Comparison of ENCODE assay signal across 17 cellular contexts in genomic region chr21:37737497-37737896, GRCh38.
DNase-seq lines count a peak whose midpoint lies in the region; ATAC-seq and TF ChIP-seq lines count a peak whose summit lies in the region.
"Had no signal": no experiment of that assay in that cellular context is flagged by ENCODE, and none has a peak within 500 bp of the region (broad histone marks: within the 10 kb centered on the region; RNA-seq: fewer than 3 reads in every experiment).

No MANE protein-coding gene starts in this region.

- TF ChIP-seq CTCF in HEK293 (tag by site-specific recombination; IDR thresholded peaks at IDR 0.05) (no peak), ascending aorta (IDR thresholded peaks at IDR 0.05) (no peak), thoracic aorta (IDR thresholded peaks at IDR 0.05) (no peak)

- H3K4me1 ChIP-seq in HEK293 (ENCODE audit: control insufficient read depth, insufficient read depth, low read length), result peaks cover 2% of the 10 kb centered on the region; the same call in 1 of the 2 replicates
- peaks cover 8 to 16% of the 10 kb centered on the region in 2 donors for H3K4me1 ChIP-seq in ascending aorta
- peaks cover under 1% of the 10 kb centered on the region for H3K4me1 ChIP-seq in right cardiac atrium (ENCODE audit: control insufficient read depth, insufficient read depth, low read length)
- peaks cover 12 to 36% of the 10 kb centered on the region in 2 donors for H3K4me1 ChIP-seq in thoracic aorta (ENCODE audit: control insufficient read depth in 1 of 2, low read depth in 2 of 2)
- H3K4me1 ChIP-seq: HAP-1 had no signal

- POLR2A ChIA-PET in HEK293 (lab: Yijun Ruan, JAX), result no interaction called here

- DNase-seq in ascending aorta (ENCODE audit: low spot score in 2 of 2), result no peak
- DNase-seq in right cardiac atrium, result no peak
- DNase-seq in thoracic aorta (ENCODE audit: low spot score), result no peak
- no peak for DNase-seq in NCI-H128 (lab: John Stamatoyannopoulos, UW; ENCODE audit: unreplicated experiment)
- no peak for DNase-seq in activated T-cell treated with anti-CD3 and anti-CD28 coated beads for 4 hours
- DNase-seq: ACHN; AML-193; Calu3; CD4-positive, alpha-beta T cell; DMS53; NCI-H1436 treated with DMSO at 0.1 percent for 48 hours; NCI-H2081; NCI-H748 treated with DMSO at 0.1 percent for 48 hours had no signal

- H3K27ac ChIP-seq in HEK293 (ENCODE audit: extremely low read depth, low read depth, low read length), result no peak overlapping the region
- H3K27ac ChIP-seq in ascending aorta, result peak overlapping the region; percentile 42 to 75
- no peak overlapping the region for H3K27ac ChIP-seq in right cardiac atrium (ENCODE audit: low read length)
- peak overlapping the region; percentile 41 to 72 for H3K27ac ChIP-seq in thoracic aorta

- H3K27me3 ChIP-seq in ascending aorta (no peaks in the 10 kb centered on the region), right cardiac atrium (ENCODE audit: control insufficient read depth, insufficient read depth) (no peaks in the 10 kb centered on the region), thoracic aorta (replicated peaks; ENCODE audit: insufficient read depth) (no peaks in the 10 kb centered on the region)

- peak; percentile 53 to 73 for ATAC-seq in right cardiac atrium
- ATAC-seq in thoracic aorta (ENCODE audit: insufficient number of reproducible peaks, low FRiP score, low read depth), result peak; percentile 74
- no peak for ATAC-seq in GM21717 (IDR thresholded peaks at IDR 0.05; ENCODE audit: unreplicated experiment)
- ATAC-seq: K562 had no signal

- no peak overlapping the region for H3K4me3 ChIP-seq in HEK293 (ENCODE audit: low read depth, low read length)
- H3K4me3 ChIP-seq in ascending aorta, result no peak overlapping the region
- H3K4me3 ChIP-seq in right cardiac atrium (ENCODE audit: low read length), result no peak overlapping the region
- H3K4me3 ChIP-seq in thoracic aorta, result no peak overlapping the region
- H3K4me3 ChIP-seq: HAP-1, K562 had no signal

- CTCF ChIA-PET in HEK293 (lab: Yijun Ruan, JAX), result interaction anchor here (0.7 kb wide), 1 partner anchor 198 kb away, joined by 3 read pairs; no protein-coding TSS in a partner anchor

- intact Hi-C loops in ascending aorta (cut with DNase I) (no loop called here), right cardiac atrium (cut with DNase I) (no loop called here)

- 63% methylated on average over 4 of the region's 4 CpGs for WGBS in right cardiac atrium

- H3K36me3 ChIP-seq in HEK293 (ENCODE audit: control insufficient read depth in 2 of 2, insufficient read depth in 1 of 2, low read length in 2 of 2), result no peaks in the 10 kb centered on the region
- no peaks in the 10 kb centered on the region for H3K36me3 ChIP-seq in ascending aorta
- no peaks in the 10 kb centered on the region for H3K36me3 ChIP-seq in thoracic aorta
- H3K36me3 ChIP-seq: HAP-1 had no signal

- H3K9me3 ChIP-seq in HEK293 (ENCODE audit: control insufficient read depth, insufficient read depth, low read depth, low read length) (no peaks in the 10 kb centered on the region), ascending aorta (no peaks in the 10 kb centered on the region), right cardiac atrium (ENCODE audit: control insufficient read depth, low read length) (no peaks in the 10 kb centered on the region), thoracic aorta (no peaks in the 10 kb centered on the region)
- H3K9me3 ChIP-seq: HAP-1 had no signal

TF ChIP-seq in HEK293, 187 proteins besides CTCF, POLR2A, EP300 and RAD21:
- TF ChIP-seq ZIC2 (tag by site-specific recombination; IDR thresholded peaks at IDR 0.05), result peak; percentile 43
- no peak for TF ChIP-seq ZNF660 (tag by site-specific recombination; IDR thresholded peaks at IDR 0.05)

Comparison
In these comparisons a context has a peak if more than half of its experiments do, and no peak if none do; other contexts are left out.
1. H3K27ac ChIP-seq: peak in ascending aorta (2 of 2) and thoracic aorta (2 of 2); none in HEK293 (single experiment) and right cardiac atrium (single experiment).